ENCODE assay signal across 2 cellular contexts in genomic region chr10:12194752-12195271, GRCh38.
TF ChIP-seq lines count a peak whose summit lies in the region.

No MANE protein-coding gene starts in this region.

TF ChIP-seq in A549, 52 proteins besides CTCF, POLR2A, EP300 and RAD21 (continued from another document):
- TF ChIP-seq, protein P1, sequence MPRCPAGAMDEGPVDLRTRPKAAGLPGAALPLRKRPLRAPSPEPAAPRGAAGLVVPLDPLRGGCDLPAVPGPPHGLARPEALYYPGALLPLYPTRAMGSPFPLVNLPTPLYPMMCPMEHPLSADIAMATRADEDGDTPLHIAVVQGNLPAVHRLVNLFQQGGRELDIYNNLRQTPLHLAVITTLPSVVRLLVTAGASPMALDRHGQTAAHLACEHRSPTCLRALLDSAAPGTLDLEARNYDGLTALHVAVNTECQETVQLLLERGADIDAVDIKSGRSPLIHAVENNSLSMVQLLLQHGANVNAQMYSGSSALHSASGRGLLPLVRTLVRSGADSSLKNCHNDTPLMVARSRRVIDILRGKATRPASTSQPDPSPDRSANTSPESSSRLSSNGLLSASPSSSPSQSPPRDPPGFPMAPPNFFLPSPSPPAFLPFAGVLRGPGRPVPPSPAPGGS (IDR thresholded peaks at IDR 0.05): no peak
- no peak for TF ChIP-seq JUNB (IDR thresholded peaks at IDR 0.05)

TF ChIP-seq in endothelial cell of umbilical vein, 7 proteins besides CTCF, POLR2A, EP300 and RAD21 (continued from another document):
- no peak for TF ChIP-seq MYC (IDR thresholded peaks at IDR 0.05; ENCODE audit: low read depth, low read length)
- TF ChIP-seq, protein P2, sequence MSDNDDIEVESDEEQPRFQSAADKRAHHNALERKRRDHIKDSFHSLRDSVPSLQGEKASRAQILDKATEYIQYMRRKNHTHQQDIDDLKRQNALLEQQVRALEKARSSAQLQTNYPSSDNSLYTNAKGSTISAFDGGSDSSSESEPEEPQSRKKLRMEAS (IDR thresholded peaks at IDR 0.05; ENCODE audit: insufficient read depth, insufficient read length): no peak
